In genomic region chr11:71235719-71236118, GRCh38 we compare ENCODE assay signal across 31 cellular contexts. TPM values are rescaled to one million over a fixed set of nuclear protein-coding genes. Genes with fewer than 3 reads are reported as not detected.
"Had no signal": no experiment of that assay in that cellular context is flagged by ENCODE, and none has a peak within 500 bp of the region (broad histone marks: within the 10 kb centered on the region; RNA-seq: fewer than 3 reads in every experiment).

No MANE protein-coding gene starts in this region.

- H3K9me3 Mint-ChIP-seq: activated naive CD4-positive, alpha-beta T cell treated with anti-CD3 and anti-CD28 coated beads for 36 hours; activated naive CD8-positive, alpha-beta T cell treated with anti-CD3 and anti-CD28 coated beads for 36 hours; activated T-cell treated with anti-CD3 and anti-CD28 coated beads, Interleukin-2, amount 50 U/mL, for 72 hours; dendritic cell treated with granulocyte-macrophage colony-stimulating factor and Interleukin-4, amounts not matched to agents 40 ng/mL and 50 ng/mL, for 4 days; nephron; T-helper 2 cell treated with Interferon-gamma antibody and Interleukin-4, amounts not matched to agents 5 μg/mL and 100 μg/mL, for 36 hours had no signal

- H3K36me3 ChIP-seq: adrenal gland, cardiac muscle cell, esophagus squamous epithelium, heart right ventricle, left lung, neutrophil, ovary, prostate gland, thoracic aorta, vagina had no signal

- H3K9me3 ChIP-seq: adrenal gland, body of pancreas, esophagus squamous epithelium, left lung, neutrophil, ovary, prostate gland, thoracic aorta, vagina had no signal

- H3K4me1 ChIP-seq: adrenal gland, heart right ventricle, prostate gland, vagina had no signal

- H3K4me1 Mint-ChIP-seq: activated CD4-positive, alpha-beta T cell treated with anti-CD3 and anti-CD28 coated beads for 36 hours; nephron had no signal

- ATAC-seq: activated CD4-positive, alpha-beta T cell treated with anti-CD3 and anti-CD28 coated beads for 36 hours; activated T-cell treated with anti-CD3 and anti-CD28 coated beads, Interleukin-2, amount 50 U/mL, for 72 hours; body of pancreas; heart right ventricle; left lung had no signal

- H3K27ac Mint-ChIP-seq: activated CD4-positive, alpha-beta T cell treated with anti-CD3 and anti-CD28 coated beads for 36 hours; activated naive CD4-positive, alpha-beta T cell treated with anti-CD3 and anti-CD28 coated beads for 36 hours; activated naive CD8-positive, alpha-beta T cell treated with anti-CD3 and anti-CD28 coated beads for 36 hours; activated T-cell treated with anti-CD3 and anti-CD28 coated beads, Interleukin-2, amount 50 U/mL, for 72 hours; dendritic cell treated with granulocyte-macrophage colony-stimulating factor and Interleukin-4, amounts not matched to agents 40 ng/mL and 50 ng/mL, for 4 days; T-helper 2 cell treated with Interferon-gamma antibody and Interleukin-4, amounts not matched to agents 5 μg/mL and 100 μg/mL, for 36 hours had no signal

- FAIRE-seq: endometrium had no signal

- H3K36me3 Mint-ChIP-seq: activated naive CD8-positive, alpha-beta T cell treated with anti-CD3 and anti-CD28 coated beads for 36 hours had no signal

- DNase-seq: activated CD4-positive, alpha-beta T cell treated with anti-CD3 and anti-CD28 coated beads for 36 hours; activated CD4-positive, CD25-positive, alpha-beta regulatory T cell; activated naive CD4-positive, alpha-beta T cell treated with anti-CD3 and anti-CD28 coated beads for 36 hours; activated naive CD8-positive, alpha-beta T cell treated with anti-CD3 and anti-CD28 coated beads for 36 hours; activated T-cell treated with anti-CD3 and anti-CD28 coated beads for 4 hours; activated T-cell treated with anti-CD3 and anti-CD28 coated beads, Interleukin-2, amount 50 U/mL, for 72 hours; effector CD4-positive, alpha-beta T cell; esophagus squamous epithelium; foreskin melanocyte; heart right ventricle; kidney glomerular epithelial cell; left lung; ovary; retina; stimulated activated CD4-positive, alpha-beta T cell treated with anti-CD3 and anti-CD28 coated beads, Interleukin-2, amount 100 ng/mL, for 48 hours; stimulated activated naive CD4-positive, alpha-beta T cell treated with Interleukin-2 at 50 U/mL for 16 hours; T-helper 1 cell; trophoblast cell had no signal

- H3K27ac ChIP-seq: adrenal gland, cardiac muscle cell, epithelial cell of prostate, esophagus squamous epithelium, heart right ventricle, left lung, neutrophil, ovary, prostate gland, thoracic aorta, vagina had no signal

- H3K27me3 ChIP-seq: adrenal gland, body of pancreas, cardiac muscle cell, left lung, ovary had no signal

- H3K4me3 ChIP-seq: adrenal gland, body of pancreas, cardiac muscle cell, esophagus squamous epithelium, heart right ventricle, left lung, lung, ovary, prostate gland, thoracic aorta, vagina had no signal

- H3K4me3 Mint-ChIP-seq: activated CD4-positive, alpha-beta T cell treated with anti-CD3 and anti-CD28 coated beads for 36 hours; activated naive CD4-positive, alpha-beta T cell treated with anti-CD3 and anti-CD28 coated beads for 36 hours; activated naive CD8-positive, alpha-beta T cell treated with anti-CD3 and anti-CD28 coated beads for 36 hours; activated T-cell treated with anti-CD3 and anti-CD28 coated beads, Interleukin-2, amount 50 U/mL, for 72 hours; dendritic cell treated with granulocyte-macrophage colony-stimulating factor and Interleukin-4, amounts not matched to agents 40 ng/mL and 50 ng/mL, for 4 days; nephron; T-helper 2 cell treated with Interferon-gamma antibody and Interleukin-4, amounts not matched to agents 5 μg/mL and 100 μg/mL, for 36 hours had no signal

RNA-seq across cellular contexts. Expression of gene SHANK2, which starts 16.7 kb away (rescaled TPM):
- total RNA-seq: activated CD4-positive, alpha-beta T cell treated with anti-CD3 and anti-CD28 coated beads for 36 hours; activated naive CD4-positive, alpha-beta T cell treated with anti-CD3 and anti-CD28 coated beads for 36 hours; activated naive CD8-positive, alpha-beta T cell treated with anti-CD3 and anti-CD28 coated beads for 36 hours had no signal
- polyA plus RNA-seq: cardiac muscle cell had no signal
